8 cellular contexts compared by ENCODE assay signal in the genomic region with DNA sequence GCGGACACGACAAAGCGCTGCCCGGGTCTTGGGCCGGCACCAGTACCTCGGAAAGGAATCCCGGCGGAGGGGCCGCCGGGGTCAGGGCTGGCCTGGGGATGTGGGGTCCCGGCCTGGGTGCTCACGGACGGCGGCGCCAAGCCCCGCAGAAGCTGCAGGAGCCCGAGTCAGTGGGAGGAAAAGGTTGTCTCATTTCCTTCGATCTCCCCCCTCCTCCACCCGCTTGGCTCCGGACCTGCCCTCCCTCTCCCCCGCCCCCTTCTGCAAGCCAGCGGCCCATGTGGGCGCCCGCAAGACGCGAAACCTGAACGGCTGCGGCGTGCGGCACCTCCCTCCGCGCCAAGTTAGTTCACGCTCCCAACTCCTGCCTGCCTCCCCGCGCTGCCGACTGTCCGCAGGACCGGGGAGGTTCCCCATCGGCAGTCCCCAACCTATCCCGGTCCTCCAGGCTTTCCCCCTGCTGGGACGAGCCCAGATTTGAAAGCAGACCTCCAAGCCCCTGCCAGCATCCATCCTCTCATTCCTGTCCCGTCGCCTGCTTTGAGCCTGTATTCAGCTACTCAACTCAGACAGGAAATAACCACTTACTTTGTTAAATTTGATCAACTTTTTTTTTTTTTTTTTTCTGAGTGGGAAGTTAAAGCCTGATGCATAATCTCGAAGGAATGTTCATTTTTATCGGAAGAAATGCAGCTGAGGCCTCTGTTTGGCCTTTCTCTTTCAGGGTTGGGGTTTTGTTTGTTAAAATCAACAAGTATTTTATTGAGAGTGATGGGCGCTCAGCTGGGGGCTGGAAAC. TPM values are rescaled to one million over a fixed set of nuclear protein-coding genes. Genes with fewer than 3 reads are reported as not detected.
DNase-seq lines count a peak whose midpoint lies in the region; ATAC-seq and TF ChIP-seq lines count a peak whose summit lies in the region.

A gene with protein sequence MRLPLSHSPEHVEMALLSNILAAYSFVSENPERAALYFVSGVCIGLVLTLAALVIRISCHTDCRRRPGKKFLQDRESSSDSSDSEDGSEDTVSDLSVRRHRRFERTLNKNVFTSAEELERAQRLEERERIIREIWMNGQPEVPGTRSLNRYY (minus strand): TSS at position 172 of the 798 bp plus-strand sequence. CDS start 42,799 bp downstream, outside the sequence.

- no peak within 1 kb of the TSS for H3K27ac ChIP-seq in SJCRH30

- H3K36me3 ChIP-seq in SJCRH30 = no peaks in the 10 kb centered on the region

- H3K27me3 ChIP-seq in SJCRH30 = peaks cover 26% of the 10 kb centered on the region

- ATAC-seq in left ventricle myocardium superior (peak; percentile 66), GM19455 (IDR thresholded peaks at IDR 0.05; ENCODE audit: unreplicated experiment) (no peak)

- no peaks in the 10 kb centered on the region for H3K4me1 ChIP-seq in SJCRH30

- H3K4me3 Mint-ChIP-seq in activated T-cell treated with anti-CD3 and anti-CD28 coated beads, Interleukin-2, amount 50 U/mL, for 24 hours = peak within 1 kb of the TSS; percentile 76
- peak within 1 kb of the TSS; percentile 88 for H3K4me3 Mint-ChIP-seq in activated naive CD8-positive, alpha-beta T cell treated with anti-CD3 and anti-CD28 coated beads for 36 hours

- H3K27ac Mint-ChIP-seq in activated T-cell treated with anti-CD3 and anti-CD28 coated beads, Interleukin-2, amount 50 U/mL, for 24 hours = peak within 1 kb of the TSS; percentile 53
- H3K27ac Mint-ChIP-seq in activated naive CD8-positive, alpha-beta T cell treated with anti-CD3 and anti-CD28 coated beads for 36 hours = no peak within 1 kb of the TSS

- peaks cover 73% of the 10 kb centered on the region for H3K27me3 Mint-ChIP-seq in activated T-cell treated with anti-CD3 and anti-CD28 coated beads, Interleukin-2, amount 50 U/mL, for 24 hours
- peaks cover 47% of the 10 kb centered on the region for H3K27me3 Mint-ChIP-seq in activated naive CD8-positive, alpha-beta T cell treated with anti-CD3 and anti-CD28 coated beads for 36 hours

- peak within 1 kb of the TSS; percentile 96 for H3K4me3 ChIP-seq in retinal pigment epithelial cell (ENCODE audit: low read length)
- no peak within 1 kb of the TSS for H3K4me3 ChIP-seq in SJCRH30

- H3K4me1 Mint-ChIP-seq in activated T-cell treated with anti-CD3 and anti-CD28 coated beads, Interleukin-2, amount 50 U/mL, for 24 hours (ENCODE audit: low read depth) = peaks cover 21% of the 10 kb centered on the region
- peaks cover 19% of the 10 kb centered on the region for H3K4me1 Mint-ChIP-seq in activated naive CD8-positive, alpha-beta T cell treated with anti-CD3 and anti-CD28 coated beads for 36 hours

- peak; percentile 34 for DNase-seq in activated T-cell treated with anti-CD3 and anti-CD28 coated beads, Interleukin-2, amount 50 U/mL, for 24 hours
- DNase-seq in activated T-cell treated with anti-CD3 and anti-CD28 coated beads for 4 hours (no peak), LHCN-M2 (ENCODE audit: low read depth) (peak; percentile 64), left ventricle myocardium superior (peak; percentile 50), retinal pigment epithelial cell (ENCODE audit: low read depth) (peak; percentile 69), SJCRH30 (no peak)
- peak; percentile 36 for DNase-seq in activated naive CD8-positive, alpha-beta T cell treated with anti-CD3 and anti-CD28 coated beads for 36 hours

- intact Hi-C loops in left ventricle myocardium superior (cut with micrococcal nuclease) = no loop called here

- no peaks in the 10 kb centered on the region for H3K36me3 Mint-ChIP-seq in activated T-cell treated with anti-CD3 and anti-CD28 coated beads, Interleukin-2, amount 50 U/mL, for 24 hours (ENCODE audit: low read depth)
- H3K36me3 Mint-ChIP-seq in activated naive CD8-positive, alpha-beta T cell treated with anti-CD3 and anti-CD28 coated beads for 36 hours = no peaks in the 10 kb centered on the region

- no peaks in the 10 kb centered on the region for H3K9me3 ChIP-seq in SJCRH30 (replicated peaks)

- no peak for TF ChIP-seq CTCF in retinal pigment epithelial cell (conservative IDR thresholded peaks at IDR 0.05; ENCODE audit: low read depth, low read length)

- H3K9me3 Mint-ChIP-seq in activated T-cell treated with anti-CD3 and anti-CD28 coated beads, Interleukin-2, amount 50 U/mL, for 24 hours = no peaks in the 10 kb centered on the region
- no peaks in the 10 kb centered on the region for H3K9me3 Mint-ChIP-seq in activated naive CD8-positive, alpha-beta T cell treated with anti-CD3 and anti-CD28 coated beads for 36 hours

RNA-seq across cellular contexts. Expression of the gene that starts here (rescaled TPM):
- total RNA-seq in LHCN-M2 (2014; rRNA removed) (21.4 and 29.0 TPM in 2 replicates), left ventricle myocardium superior (0.94 TPM)
- 41.9 TPM for polyA plus RNA-seq in LHCN-M2 (2012)
- under 1 TPM; 0.23 to 0.36 TPM for total RNA-seq in activated naive CD8-positive, alpha-beta T cell treated with anti-CD3 and anti-CD28 coated beads for 36 hours
- total RNA-seq in SJCRH30 (2014; rRNA removed; shearing (Covaris generic)) = not detected in 2 replicates

Comparison
In these comparisons a context has a peak if more than half of its experiments do, and no peak if none do; other contexts are left out.
1. RNA of the gene that starts here (total RNA-seq): 21.4 to 29.0 TPM in LHCN-M2; 0.94 TPM in left ventricle myocardium superior (single experiment), 0.23 to 0.36 TPM in activated naive CD8-positive, alpha-beta T cell treated with anti-CD3 and anti-CD28 coated beads for 36 hours and not detected in SJCRH30; every median in the first group is over 10 times any median in the second.
2. DNase-seq: peak in activated T-cell treated with anti-CD3 and anti-CD28 coated beads, Interleukin-2, amount 50 U/mL, for 24 hours (single experiment), LHCN-M2 (single experiment) and retinal pigment epithelial cell (single experiment); none in activated T-cell treated with anti-CD3 and anti-CD28 coated beads for 4 hours (single experiment) and SJCRH30 (0 of 2).
3. Peak in DNase-seq in activated naive CD8-positive, alpha-beta T cell treated with anti-CD3 and anti-CD28 coated beads for 36 hours; RNA of the gene not detected or under 1 TPM.
4. Peak in DNase-seq and ATAC-seq in left ventricle myocardium superior; RNA of the gene not detected or under 1 TPM.